1 cellular context compared by ENCODE assay signal in the genomic region with DNA sequence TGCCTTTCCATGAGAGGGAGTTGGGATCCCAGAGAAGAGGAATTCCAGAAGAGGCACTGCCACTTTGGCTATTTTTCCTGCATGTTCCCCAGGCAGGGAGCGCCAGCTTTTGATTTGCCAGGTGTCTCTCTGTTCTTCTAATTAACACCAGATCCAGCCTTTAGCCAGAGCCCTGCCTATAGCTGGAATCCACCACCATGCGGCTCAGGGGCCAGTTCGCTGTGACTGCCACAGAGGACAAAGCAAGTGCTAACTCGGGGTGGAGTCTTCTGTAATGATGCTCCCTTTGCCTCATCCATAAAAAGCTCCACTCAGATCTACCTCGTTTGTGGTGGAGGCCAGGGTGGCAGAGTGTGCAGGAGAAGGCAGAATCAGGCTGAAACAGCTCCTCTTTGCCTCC.
TF ChIP-seq lines count a peak whose summit lies in the region.

No MANE protein-coding gene starts in this region.

TF ChIP-seq in HCT116, 20 proteins besides CTCF, POLR2A, EP300 and RAD21 (continued from another document):
- TF ChIP-seq EZH2 (IDR thresholded peaks at IDR 0.05): no peak
- TF ChIP-seq SRF (IDR thresholded peaks at IDR 0.05; ENCODE audit: low read depth): no peak
- TF ChIP-seq ELF1 (IDR thresholded peaks at IDR 0.05; ENCODE audit: borderline replicate concordance, low read depth): no peak
- TF ChIP-seq, protein P1, sequence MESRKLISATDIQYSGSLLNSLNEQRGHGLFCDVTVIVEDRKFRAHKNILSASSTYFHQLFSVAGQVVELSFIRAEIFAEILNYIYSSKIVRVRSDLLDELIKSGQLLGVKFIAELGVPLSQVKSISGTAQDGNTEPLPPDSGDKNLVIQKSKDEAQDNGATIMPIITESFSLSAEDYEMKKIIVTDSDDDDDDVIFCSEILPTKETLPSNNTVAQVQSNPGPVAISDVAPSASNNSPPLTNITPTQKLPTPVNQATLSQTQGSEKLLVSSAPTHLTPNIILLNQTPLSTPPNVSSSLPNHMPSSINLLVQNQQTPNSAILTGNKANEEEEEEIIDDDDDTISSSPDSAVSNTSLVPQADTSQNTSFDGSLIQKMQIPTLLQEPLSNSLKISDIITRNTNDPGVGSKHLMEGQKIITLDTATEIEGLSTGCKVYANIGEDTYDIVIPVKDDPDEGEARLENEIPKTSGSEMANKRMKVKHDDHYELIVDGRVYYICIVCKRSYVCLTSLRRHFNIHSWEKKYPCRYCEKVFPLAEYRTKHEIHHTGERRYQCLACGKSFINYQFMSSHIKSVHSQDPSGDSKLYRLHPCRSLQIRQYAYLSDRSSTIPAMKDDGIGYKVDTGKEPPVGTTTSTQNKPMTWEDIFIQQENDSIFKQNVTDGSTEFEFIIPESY (IDR thresholded peaks at IDR 0.05; ENCODE audit: extremely low read depth, insufficient replicate concordance, low read length): no peak
- TF ChIP-seq CEBPB (IDR thresholded peaks at IDR 0.05; ENCODE audit: low read depth): no peak
- no peak for TF ChIP-seq CBX3 (IDR thresholded peaks at IDR 0.05; ENCODE audit: low read depth)
- TF ChIP-seq ZNF274 (IDR thresholded peaks at IDR 0.05; ENCODE audit: low read depth, low read length): no peak
